8 cellular contexts compared by ENCODE assay signal in genomic region chr9:105608685-105609598, GRCh38. TPM values are rescaled to one million over a fixed set of nuclear protein-coding genes. Genes with fewer than 3 reads are reported as not detected.
DNase-seq lines count a peak whose midpoint lies in the region; ATAC-seq, FAIRE-seq and TF ChIP-seq lines count a peak whose summit lies in the region.

No MANE protein-coding gene starts in this region.

- no peaks in the 10 kb centered on the region for H3K27me3 ChIP-seq in tibial nerve

- DNase-seq in AG08396 (ENCODE audit: low spot score) (peak; percentile 25), GM12892 (ENCODE audit: insufficient read length) (no peak), NCI-H2107 (lab: John Stamatoyannopoulos, UW) (peak; percentile 6), amniotic stem cell (lab: John Stamatoyannopoulos, UW) (peak; percentile 42), tibial nerve (ENCODE audit: low spot score in 2 of 2) (no peak), cortex of kidney (lab: John Stamatoyannopoulos, UW) (no peak)

- peak; percentile 81 for ATAC-seq in HG02885 (IDR thresholded peaks at IDR 0.05; ENCODE audit: poor library complexity, unreplicated experiment)

- H3K4me1 ChIP-seq in tibial nerve: no peaks in the 10 kb centered on the region

- TF ChIP-seq CTCF in tibial nerve (IDR thresholded peaks at IDR 0.05): peak; percentile 30 to 59 (median 44)

- no peak for TF ChIP-seq EP300 in tibial nerve (IDR thresholded peaks at IDR 0.05)

- TF ChIP-seq POLR2A in GM12892 (IDR thresholded peaks at IDR 0.05; ENCODE audit: low read depth, low read length) (no peak), tibial nerve (IDR thresholded peaks at IDR 0.05) (no peak)

- H3K4me3 ChIP-seq in tibial nerve: no peak overlapping the region

- H3K9me3 ChIP-seq in tibial nerve: no peaks in the 10 kb centered on the region

- peaks cover 0 to 12% (median 0%) of the 10 kb centered on the region in 3 donors for H3K36me3 ChIP-seq in tibial nerve

- 53 to 56% methylated on average over 6 of the region's 6 CpGs for WGBS in tibial nerve, 2 donors

- FAIRE-seq in GM12892 (lab: Jason Lieb, UNC) (peak; percentile 81), islet of Langerhans (lab: Jason Lieb, UNC) (peak; percentile 99)

- no peak overlapping the region for H3K27ac ChIP-seq in tibial nerve

RNA-seq across cellular contexts. Expression of gene FKTN, which starts 51.0 kb away (rescaled TPM):
- 9.8 TPM for polyA plus RNA-seq in GM12892 (2012; ENCODE audit: missing spikeins)
- 10 to 100 TPM in 3 of 4 donors, 1 to 10 TPM in 1; 8.6 to 18.2 (median 14.0) TPM for total RNA-seq in tibial nerve

RNA-seq across cellular contexts. Expression of gene TAL2, which starts 53.3 kb away (rescaled TPM):
- polyA plus RNA-seq in GM12892 (2012; ENCODE audit: missing spikeins): not detected
- total RNA-seq in tibial nerve: 1 to 10 TPM in 1 of 4 donors, not detected in 3; 3.7 TPM

Comparison
In these comparisons a context has a peak if more than half of its experiments do, and no peak if none do; other contexts are left out.
1. DNase-seq: peak in AG08396 (single experiment), NCI-H2107 (single experiment) and amniotic stem cell (single experiment); none in GM12892 (single experiment), tibial nerve (0 of 2) and cortex of kidney (single experiment).